In the genomic region with DNA sequence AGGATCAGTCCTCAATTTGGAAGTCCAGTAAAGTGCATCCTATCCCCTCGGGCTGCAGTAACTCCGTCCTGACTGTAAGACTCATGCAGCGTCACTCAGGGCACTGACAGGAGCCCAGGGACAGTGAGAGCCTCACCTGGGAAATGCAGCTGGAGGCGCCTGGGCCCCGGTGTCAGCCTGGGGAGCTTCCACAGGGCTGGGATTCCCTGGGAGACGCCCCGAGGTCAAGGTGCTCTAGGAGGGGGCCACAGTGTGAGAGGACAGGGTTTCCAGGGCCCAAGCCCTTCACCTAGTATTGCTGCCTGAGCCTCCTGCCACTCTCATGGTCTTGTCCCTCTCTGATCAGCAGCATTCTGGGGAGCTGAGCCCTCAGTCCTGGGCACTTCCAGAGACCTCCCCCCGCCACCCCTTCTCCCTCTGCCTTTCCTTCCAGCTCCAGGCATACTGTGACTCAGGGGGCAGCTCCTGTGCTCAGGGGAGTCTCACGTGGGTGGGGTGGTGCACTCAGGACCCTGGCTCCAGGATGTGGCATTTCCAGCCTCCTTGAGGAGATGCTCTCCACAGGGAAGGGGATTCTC, we compare ENCODE assay signal across 1 cellular context.
TF ChIP-seq lines count a peak whose summit lies in the region.

No MANE protein-coding gene starts in this region.

TF ChIP-seq in K562, 482 proteins besides CTCF, POLR2A, EP300 and RAD21 (continued from another document):
- TF ChIP-seq, protein P1, sequence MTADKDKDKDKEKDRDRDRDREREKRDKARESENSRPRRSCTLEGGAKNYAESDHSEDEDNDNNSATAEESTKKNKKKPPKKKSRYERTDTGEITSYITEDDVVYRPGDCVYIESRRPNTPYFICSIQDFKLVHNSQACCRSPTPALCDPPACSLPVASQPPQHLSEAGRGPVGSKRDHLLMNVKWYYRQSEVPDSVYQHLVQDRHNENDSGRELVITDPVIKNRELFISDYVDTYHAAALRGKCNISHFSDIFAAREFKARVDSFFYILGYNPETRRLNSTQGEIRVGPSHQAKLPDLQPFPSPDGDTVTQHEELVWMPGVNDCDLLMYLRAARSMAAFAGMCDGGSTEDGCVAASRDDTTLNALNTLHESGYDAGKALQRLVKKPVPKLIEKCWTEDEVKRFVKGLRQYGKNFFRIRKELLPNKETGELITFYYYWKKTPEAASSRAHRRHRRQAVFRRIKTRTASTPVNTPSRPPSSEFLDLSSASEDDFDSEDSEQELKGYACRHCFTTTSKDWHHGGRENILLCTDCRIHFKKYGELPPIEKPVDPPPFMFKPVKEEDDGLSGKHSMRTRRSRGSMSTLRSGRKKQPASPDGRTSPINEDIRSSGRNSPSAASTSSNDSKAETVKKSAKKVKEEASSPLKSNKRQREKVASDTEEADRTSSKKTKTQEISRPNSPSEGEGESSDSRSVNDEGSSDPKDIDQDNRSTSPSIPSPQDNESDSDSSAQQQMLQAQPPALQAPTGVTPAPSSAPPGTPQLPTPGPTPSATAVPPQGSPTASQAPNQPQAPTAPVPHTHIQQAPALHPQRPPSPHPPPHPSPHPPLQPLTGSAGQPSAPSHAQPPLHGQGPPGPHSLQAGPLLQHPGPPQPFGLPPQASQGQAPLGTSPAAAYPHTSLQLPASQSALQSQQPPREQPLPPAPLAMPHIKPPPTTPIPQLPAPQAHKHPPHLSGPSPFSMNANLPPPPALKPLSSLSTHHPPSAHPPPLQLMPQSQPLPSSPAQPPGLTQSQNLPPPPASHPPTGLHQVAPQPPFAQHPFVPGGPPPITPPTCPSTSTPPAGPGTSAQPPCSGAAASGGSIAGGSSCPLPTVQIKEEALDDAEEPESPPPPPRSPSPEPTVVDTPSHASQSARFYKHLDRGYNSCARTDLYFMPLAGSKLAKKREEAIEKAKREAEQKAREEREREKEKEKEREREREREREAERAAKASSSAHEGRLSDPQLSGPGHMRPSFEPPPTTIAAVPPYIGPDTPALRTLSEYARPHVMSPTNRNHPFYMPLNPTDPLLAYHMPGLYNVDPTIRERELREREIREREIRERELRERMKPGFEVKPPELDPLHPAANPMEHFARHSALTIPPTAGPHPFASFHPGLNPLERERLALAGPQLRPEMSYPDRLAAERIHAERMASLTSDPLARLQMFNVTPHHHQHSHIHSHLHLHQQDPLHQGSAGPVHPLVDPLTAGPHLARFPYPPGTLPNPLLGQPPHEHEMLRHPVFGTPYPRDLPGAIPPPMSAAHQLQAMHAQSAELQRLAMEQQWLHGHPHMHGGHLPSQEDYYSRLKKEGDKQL (CRISPR knock-in tag; IDR thresholded peaks at IDR 0.05; ENCODE audit: borderline replicate concordance), result peak; percentile 34; the same call in 1 of the 2 replicates
- no peak for TF ChIP-seq HNRNPK (IDR thresholded peaks at IDR 0.05; ENCODE audit: low read depth, low read length, poor library complexity, severe bottlenecking)
- no peak for TF ChIP-seq ZNF134 (CRISPR knock-in tag; conservative IDR thresholded peaks at IDR 0.05)
- no peak for TF ChIP-seq KDM5B (IDR thresholded peaks at IDR 0.05; ENCODE audit: insufficient replicate concordance, low read depth, low read length)
- no peak for TF ChIP-seq ELF4 (CRISPR knock-in tag; IDR thresholded peaks at IDR 0.05)
- TF ChIP-seq, protein P2, sequence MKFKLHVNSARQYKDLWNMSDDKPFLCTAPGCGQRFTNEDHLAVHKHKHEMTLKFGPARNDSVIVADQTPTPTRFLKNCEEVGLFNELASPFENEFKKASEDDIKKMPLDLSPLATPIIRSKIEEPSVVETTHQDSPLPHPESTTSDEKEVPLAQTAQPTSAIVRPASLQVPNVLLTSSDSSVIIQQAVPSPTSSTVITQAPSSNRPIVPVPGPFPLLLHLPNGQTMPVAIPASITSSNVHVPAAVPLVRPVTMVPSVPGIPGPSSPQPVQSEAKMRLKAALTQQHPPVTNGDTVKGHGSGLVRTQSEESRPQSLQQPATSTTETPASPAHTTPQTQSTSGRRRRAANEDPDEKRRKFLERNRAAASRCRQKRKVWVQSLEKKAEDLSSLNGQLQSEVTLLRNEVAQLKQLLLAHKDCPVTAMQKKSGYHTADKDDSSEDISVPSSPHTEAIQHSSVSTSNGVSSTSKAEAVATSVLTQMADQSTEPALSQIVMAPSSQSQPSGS (CRISPR knock-in tag; IDR thresholded peaks at IDR 0.05), result 0 out of 2 replicates have a peak, but pooled peaks have one; percentile 54
- no peak for TF ChIP-seq MYBL2 (IDR thresholded peaks at IDR 0.05; ENCODE audit: low read depth)
- peak; percentile 69 for TF ChIP-seq MYBL2 (CRISPR knock-in tag; IDR thresholded peaks at IDR 0.05; ENCODE audit: borderline replicate concordance)
- TF ChIP-seq, protein P3, sequence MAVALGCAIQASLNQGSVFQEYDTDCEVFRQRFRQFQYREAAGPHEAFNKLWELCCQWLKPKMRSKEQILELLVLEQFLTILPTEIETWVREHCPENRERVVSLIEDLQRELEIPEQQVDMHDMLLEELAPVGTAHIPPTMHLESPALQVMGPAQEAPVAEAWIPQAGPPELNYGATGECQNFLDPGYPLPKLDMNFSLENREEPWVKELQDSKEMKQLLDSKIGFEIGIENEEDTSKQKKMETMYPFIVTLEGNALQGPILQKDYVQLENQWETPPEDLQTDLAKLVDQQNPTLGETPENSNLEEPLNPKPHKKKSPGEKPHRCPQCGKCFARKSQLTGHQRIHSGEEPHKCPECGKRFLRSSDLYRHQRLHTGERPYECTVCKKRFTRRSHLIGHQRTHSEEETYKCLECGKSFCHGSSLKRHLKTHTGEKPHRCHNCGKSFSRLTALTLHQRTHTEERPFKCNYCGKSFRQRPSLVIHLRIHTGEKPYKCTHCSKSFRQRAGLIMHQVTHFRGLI (CRISPR knock-in tag; IDR thresholded peaks at IDR 0.05), result no peak
- TF ChIP-seq ZNF274 (IDR thresholded peaks at IDR 0.05; ENCODE audit: borderline replicate concordance, low read depth, low read length), result no peak
- no peak for TF ChIP-seq ETV1 (tag; conservative IDR thresholded peaks at IDR 0.05; ENCODE audit: low read depth)
- no peak for TF ChIP-seq ZNF12 (CRISPR knock-in tag; IDR thresholded peaks at IDR 0.05)
- no peak for TF ChIP-seq ZNF584 (CRISPR knock-in tag; IDR thresholded peaks at IDR 0.05; ENCODE audit: low read depth)
- TF ChIP-seq, protein P4, sequence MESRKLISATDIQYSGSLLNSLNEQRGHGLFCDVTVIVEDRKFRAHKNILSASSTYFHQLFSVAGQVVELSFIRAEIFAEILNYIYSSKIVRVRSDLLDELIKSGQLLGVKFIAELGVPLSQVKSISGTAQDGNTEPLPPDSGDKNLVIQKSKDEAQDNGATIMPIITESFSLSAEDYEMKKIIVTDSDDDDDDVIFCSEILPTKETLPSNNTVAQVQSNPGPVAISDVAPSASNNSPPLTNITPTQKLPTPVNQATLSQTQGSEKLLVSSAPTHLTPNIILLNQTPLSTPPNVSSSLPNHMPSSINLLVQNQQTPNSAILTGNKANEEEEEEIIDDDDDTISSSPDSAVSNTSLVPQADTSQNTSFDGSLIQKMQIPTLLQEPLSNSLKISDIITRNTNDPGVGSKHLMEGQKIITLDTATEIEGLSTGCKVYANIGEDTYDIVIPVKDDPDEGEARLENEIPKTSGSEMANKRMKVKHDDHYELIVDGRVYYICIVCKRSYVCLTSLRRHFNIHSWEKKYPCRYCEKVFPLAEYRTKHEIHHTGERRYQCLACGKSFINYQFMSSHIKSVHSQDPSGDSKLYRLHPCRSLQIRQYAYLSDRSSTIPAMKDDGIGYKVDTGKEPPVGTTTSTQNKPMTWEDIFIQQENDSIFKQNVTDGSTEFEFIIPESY (CRISPR knock-in tag; IDR thresholded peaks at IDR 0.05), result no peak
- TF ChIP-seq CTBP1 (IDR thresholded peaks at IDR 0.05; ENCODE audit: borderline replicate concordance), result no peak
